ENCODE assay signal across 29 cellular contexts in the genomic region with DNA sequence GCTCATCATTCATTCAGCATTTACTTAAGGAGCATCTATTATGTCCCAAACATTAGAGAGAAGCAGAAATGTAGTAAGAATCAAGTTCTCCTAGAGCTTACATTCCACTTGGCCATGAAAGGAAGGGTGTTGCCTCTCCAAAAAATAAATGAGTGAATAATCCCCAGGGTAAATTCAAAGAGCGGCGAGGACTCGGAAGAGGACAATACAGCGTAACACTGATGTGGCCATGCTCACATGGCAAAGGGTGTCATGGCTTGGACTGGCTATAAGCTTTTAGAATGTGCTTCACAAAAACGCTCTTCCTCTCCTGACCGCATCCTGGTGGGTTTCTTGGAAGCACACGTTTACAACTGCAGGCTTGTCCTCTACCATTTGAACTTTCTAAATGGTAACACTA.
DNase-seq lines count a peak whose midpoint lies in the region; ATAC-seq lines count a peak whose summit lies in the region.
"Had no signal": no experiment of that assay in that cellular context is flagged by ENCODE, and none has a peak within 500 bp of the region (broad histone marks: within the 10 kb centered on the region; RNA-seq: fewer than 3 reads in every experiment).

No MANE protein-coding gene starts in this region.

- H4K8ac ChIP-seq in mesenchymal stem cell (ENCODE audit: low read length), result no peak overlapping the region

- H2BK5ac ChIP-seq in mesenchymal stem cell (ENCODE audit: low read depth, low read length, poor library complexity, severe bottlenecking), result no peak overlapping the region

- H2BK12ac ChIP-seq in mesenchymal stem cell (ENCODE audit: low read length in 2 of 2), result no peak overlapping the region

- ATAC-seq in GM19351 (IDR thresholded peaks at IDR 0.05; ENCODE audit: unreplicated experiment), result no peak
- no peak for ATAC-seq in stimulated activated naive B cell treated with anti-CD40 and anti-IgM and Interleukin-4, amounts not matched to agents 10 μg/mL and 1 μg/mL and 100 μg/mL, for 72 hours (replicated peaks)
- ATAC-seq: GM23338, Panc1 had no signal

- H3K27ac ChIP-seq in SK-N-MC (0 out of 2 replicates have a peak overlapping the region, but pooled peaks have one; percentile 7), mesenchymal stem cell (ENCODE audit: low read length, poor library complexity, severe bottlenecking) (no peak overlapping the region)
- H3K27ac ChIP-seq: 22Rv1 had no signal

- H3K4me1 ChIP-seq in mesenchymal stem cell (ENCODE audit: control insufficient read depth, insufficient read depth, low read depth, low read length), result no peaks in the 10 kb centered on the region
- H3K4me1 ChIP-seq in skeletal muscle satellite cell (ENCODE audit: control insufficient read depth, insufficient read depth, low read length), result peaks cover 20% of the 10 kb centered on the region
- H3K4me1 ChIP-seq: BE2C had no signal

- H3K36me3 ChIP-seq in SK-N-MC (ENCODE audit: insufficient read depth, low read length) (no peaks in the 10 kb centered on the region), mesenchymal stem cell (ENCODE audit: control insufficient read depth in 1 of 2, insufficient read depth in 2 of 2, low read depth in 1 of 2, low read length in 2 of 2) (no peaks in the 10 kb centered on the region), skeletal muscle satellite cell (ENCODE audit: insufficient read depth, low read length) (no peaks in the 10 kb centered on the region)
- H3K36me3 ChIP-seq: BE2C, MG63 had no signal

- H3K14ac ChIP-seq in mesenchymal stem cell (ENCODE audit: low read length in 2 of 2), result no peak overlapping the region

- H3K4ac ChIP-seq in mesenchymal stem cell (ENCODE audit: low read depth in 1 of 2, low read length in 2 of 2), result no peak overlapping the region

- H3K9ac ChIP-seq in SK-N-MC (ENCODE audit: insufficient read length), result no peak overlapping the region
- H3K9ac ChIP-seq in mesenchymal stem cell (ENCODE audit: low read length), result no peak overlapping the region
- H3K9ac ChIP-seq in skeletal muscle satellite cell (ENCODE audit: low read depth, low read length), result peak overlapping the region; percentile 73

- H3K18ac ChIP-seq in mesenchymal stem cell (ENCODE audit: low read depth in 1 of 2, low read length in 2 of 2), result no peak overlapping the region

- no peak overlapping the region for H2BK15ac ChIP-seq in mesenchymal stem cell (ENCODE audit: low read depth, poor library complexity, severe bottlenecking)

- no peak overlapping the region for H2AFZ ChIP-seq in mesenchymal stem cell (ENCODE audit: low read depth, low read length)
- H2AFZ ChIP-seq: GM23338 had no signal

- peak overlapping the region; percentile 28; the same call in 1 of the 2 replicates for H3K4me3 ChIP-seq in SK-N-MC
- H3K4me3 ChIP-seq in mesenchymal stem cell (ENCODE audit: insufficient read depth in 1 of 2, low read depth in 1 of 2, low read length in 2 of 2), result no peak overlapping the region
- no peak overlapping the region for H3K4me3 ChIP-seq in skeletal muscle satellite cell (ENCODE audit: low read length)
- H3K4me3 ChIP-seq: GM23338, MG63 had no signal

- no peaks in the 10 kb centered on the region for H3K9me3 Mint-ChIP-seq in stimulated activated naive B cell treated with anti-CD40 and anti-IgM and Interleukin-4, amounts not matched to agents 10 μg/mL and 1 μg/mL and 100 μg/mL, for 72 hours
- H3K9me3 Mint-ChIP-seq: CD8-positive, alpha-beta memory T cell had no signal

- no peaks in the 10 kb centered on the region for H3K9me3 ChIP-seq in SK-N-MC (ENCODE audit: low read depth, low read length)
- no peaks in the 10 kb centered on the region for H3K9me3 ChIP-seq in mesenchymal stem cell (ENCODE audit: control insufficient read depth, low read length)
- no peaks in the 10 kb centered on the region for H3K9me3 ChIP-seq in skeletal muscle satellite cell (replicated peaks; ENCODE audit: low read length)
- H3K9me3 ChIP-seq: BE2C, MG63 had no signal

- H3K27me3 Mint-ChIP-seq in stimulated activated naive B cell treated with anti-CD40 and anti-IgM and Interleukin-4, amounts not matched to agents 10 μg/mL and 1 μg/mL and 100 μg/mL, for 72 hours, result peaks cover 4 to 13% of the 10 kb centered on the region in 2 donors

- no peaks in the 10 kb centered on the region for H3K4me1 Mint-ChIP-seq in stimulated activated naive B cell treated with anti-CD40 and anti-IgM and Interleukin-4, amounts not matched to agents 10 μg/mL and 1 μg/mL and 100 μg/mL, for 72 hours
- H3K4me1 Mint-ChIP-seq: CD14-positive monocyte; CD8-positive, alpha-beta memory T cell; GM23338 had no signal

- H3K36me3 Mint-ChIP-seq in stimulated activated naive B cell treated with anti-CD40 and anti-IgM and Interleukin-4, amounts not matched to agents 10 μg/mL and 1 μg/mL and 100 μg/mL, for 72 hours, result no peaks in the 10 kb centered on the region
- H3K36me3 Mint-ChIP-seq: CD14-positive monocyte; CD8-positive, alpha-beta memory T cell had no signal

- no peaks in the 10 kb centered on the region for H3K27me3 ChIP-seq in mesenchymal stem cell (ENCODE audit: control insufficient read depth in 1 of 2, insufficient read depth in 1 of 2, low read length in 2 of 2)
- no peaks in the 10 kb centered on the region for H3K27me3 ChIP-seq in skeletal muscle satellite cell (ENCODE audit: control insufficient read depth, insufficient read depth, low read length)
- H3K27me3 ChIP-seq: BE2C, MG63 had no signal

- H3K79me1 ChIP-seq in mesenchymal stem cell (replicated peaks; ENCODE audit: low read length, poor library complexity, severe bottlenecking), result no peaks in the 10 kb centered on the region

- no peak overlapping the region for H3K4me3 Mint-ChIP-seq in stimulated activated naive B cell treated with anti-CD40 and anti-IgM and Interleukin-4, amounts not matched to agents 10 μg/mL and 1 μg/mL and 100 μg/mL, for 72 hours
- H3K4me3 Mint-ChIP-seq: CD14-positive monocyte; CD8-positive, alpha-beta memory T cell; GM23338 had no signal

- no peak overlapping the region for H2BK120ac ChIP-seq in mesenchymal stem cell (ENCODE audit: low read depth, low read length)

- WGBS in mesenchymal stem cell, result 95% methylated on average over 7 of the region's 7 CpGs

- no peak overlapping the region for H2AK5ac ChIP-seq in mesenchymal stem cell (ENCODE audit: low read length, severe bottlenecking)

- H3K23ac ChIP-seq in mesenchymal stem cell (ENCODE audit: low read length in 2 of 2), result no peak overlapping the region

- H4K91ac ChIP-seq in mesenchymal stem cell (ENCODE audit: low read length), result peak overlapping the region; percentile 56

- H3K27ac Mint-ChIP-seq in stimulated activated naive B cell treated with anti-CD40 and anti-IgM and Interleukin-4, amounts not matched to agents 10 μg/mL and 1 μg/mL and 100 μg/mL, for 72 hours, result no peak overlapping the region
- H3K27ac Mint-ChIP-seq: CD14-positive monocyte; CD8-positive, alpha-beta memory T cell; GM23338 had no signal

- H3K4me2 ChIP-seq in mesenchymal stem cell (ENCODE audit: low read length, poor library complexity, severe bottlenecking) (no peak overlapping the region), skeletal muscle satellite cell (ENCODE audit: low read length) (no peak overlapping the region)
- H3K4me2 ChIP-seq: GM23338 had no signal

- peak; percentile 16 for DNase-seq in NCI-H748 (lab: John Stamatoyannopoulos, UW; ENCODE audit: unreplicated experiment)
- no peak for DNase-seq in NCI-H748 treated with DMSO at 0.1 percent for 48 hours (lab: John Stamatoyannopoulos, UW)
- no peak for DNase-seq in SK-N-MC (ENCODE audit: low read depth, low spot score)
- DNase-seq in mesenchymal stem cell, result no peak
- DNase-seq in stimulated activated naive B cell treated with anti-CD40 and anti-IgM and Interleukin-4, amounts not matched to agents 10 μg/mL and 1 μg/mL and 100 μg/mL, for 72 hours, result no peak
- no peak for DNase-seq in activated CD8-positive, alpha-beta memory T cell treated with anti-CD3 and anti-CD28 coated beads, Interleukin-2, amount 50 U/mL, for 48 hours
- DNase-seq: ACHN; BE2C; CD8-positive, alpha-beta memory T cell; DMS 273 treated with DMSO at 0.1 percent for 48 hours; DMS79; EL; GDM1; HCEC 1CT; IMR-90; KG1; MG63; NCI-H187; NCI-H2081 treated with DMSO at 0.1 percent for 48 hours; NCI-H2171 treated with DMSO at 0.1 percent for 48 hours; NCI-H345; NCI-H524; SIG-M5 had no signal
